In genomic region chr1:8468751-8469150, GRCh38 we compare ENCODE assay signal across 1 cellular context.
TF ChIP-seq lines count a peak whose summit lies in the region.

No MANE protein-coding gene starts in this region.

TF ChIP-seq in GM23338, 12 proteins besides CTCF, POLR2A, EP300 and RAD21 (continued from another document):
- TF ChIP-seq ETS1 (IDR thresholded peaks at IDR 0.05): no peak
- TF ChIP-seq EZH2phosphoT487 (IDR thresholded peaks at IDR 0.05; ENCODE audit: unreplicated experiment): no peak
- no peak for TF ChIP-seq ZNF114 (CRISPR knock-in tag; IDR thresholded peaks at IDR 0.05)
- no peak for TF ChIP-seq CREB1 (CRISPR knock-in tag; IDR thresholded peaks at IDR 0.05; ENCODE audit: low read depth)
- TF ChIP-seq ZNF331 (CRISPR knock-in tag; IDR thresholded peaks at IDR 0.05; ENCODE audit: low read depth): no peak
- TF ChIP-seq POLR2AphosphoS5 (IDR thresholded peaks at IDR 0.05; ENCODE audit: low read depth): no peak
- TF ChIP-seq, protein P1, sequence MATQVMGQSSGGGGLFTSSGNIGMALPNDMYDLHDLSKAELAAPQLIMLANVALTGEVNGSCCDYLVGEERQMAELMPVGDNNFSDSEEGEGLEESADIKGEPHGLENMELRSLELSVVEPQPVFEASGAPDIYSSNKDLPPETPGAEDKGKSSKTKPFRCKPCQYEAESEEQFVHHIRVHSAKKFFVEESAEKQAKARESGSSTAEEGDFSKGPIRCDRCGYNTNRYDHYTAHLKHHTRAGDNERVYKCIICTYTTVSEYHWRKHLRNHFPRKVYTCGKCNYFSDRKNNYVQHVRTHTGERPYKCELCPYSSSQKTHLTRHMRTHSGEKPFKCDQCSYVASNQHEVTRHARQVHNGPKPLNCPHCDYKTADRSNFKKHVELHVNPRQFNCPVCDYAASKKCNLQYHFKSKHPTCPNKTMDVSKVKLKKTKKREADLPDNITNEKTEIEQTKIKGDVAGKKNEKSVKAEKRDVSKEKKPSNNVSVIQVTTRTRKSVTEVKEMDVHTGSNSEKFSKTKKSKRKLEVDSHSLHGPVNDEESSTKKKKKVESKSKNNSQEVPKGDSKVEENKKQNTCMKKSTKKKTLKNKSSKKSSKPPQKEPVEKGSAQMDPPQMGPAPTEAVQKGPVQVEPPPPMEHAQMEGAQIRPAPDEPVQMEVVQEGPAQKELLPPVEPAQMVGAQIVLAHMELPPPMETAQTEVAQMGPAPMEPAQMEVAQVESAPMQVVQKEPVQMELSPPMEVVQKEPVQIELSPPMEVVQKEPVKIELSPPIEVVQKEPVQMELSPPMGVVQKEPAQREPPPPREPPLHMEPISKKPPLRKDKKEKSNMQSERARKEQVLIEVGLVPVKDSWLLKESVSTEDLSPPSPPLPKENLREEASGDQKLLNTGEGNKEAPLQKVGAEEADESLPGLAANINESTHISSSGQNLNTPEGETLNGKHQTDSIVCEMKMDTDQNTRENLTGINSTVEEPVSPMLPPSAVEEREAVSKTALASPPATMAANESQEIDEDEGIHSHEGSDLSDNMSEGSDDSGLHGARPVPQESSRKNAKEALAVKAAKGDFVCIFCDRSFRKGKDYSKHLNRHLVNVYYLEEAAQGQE (IDR thresholded peaks at IDR 0.05; ENCODE audit: unreplicated experiment): no peak
TF ChIP-seq in GM23338: peak in this region for 0.
